ENCODE assay signal across 8 cellular contexts in genomic region chr11:126440792-126441514, GRCh38.
A peak's percentile ranks its signal among the peaks of the same experiment; 100 is the strongest.
DNase-seq lines count a peak whose midpoint lies in the region; ATAC-seq and TF ChIP-seq lines count a peak whose summit lies in the region.

No MANE protein-coding gene starts in this region.

- DNase-seq in AG09319 (ENCODE audit: extremely low read depth, low read depth) (peak; percentile 30), NCI-H774 (lab: John Stamatoyannopoulos, UW) (peak; percentile 81), lung microvascular endothelial cell (ENCODE audit: low read depth in 2 of 2) (peak; percentile 70 to 78)
- DNase-seq in activated CD4-positive, alpha-beta T cell treated with anti-CD3 and anti-CD28 coated beads, Interleukin-2, amount 50 U/mL, for 48 hours, result peak; percentile 79 to 83
- peak; percentile 65 for DNase-seq in effector CD8-positive, alpha-beta T cell (lab: John Stamatoyannopoulos, UW)
- peak; percentile 20 for DNase-seq in stimulated activated CD8-positive, alpha-beta memory T cell treated with anti-CD3 and anti-CD28 coated beads, Interleukin-12 subunit alpha, Interleukin-12 subunit beta, amount 100 ng/mL, for 24 hours (ENCODE audit: extremely low read depth)

- ATAC-seq in GM19025 (IDR thresholded peaks at IDR 0.05; ENCODE audit: low read depth, unreplicated experiment), result peak; percentile 66
- peak; percentile 71 for ATAC-seq in HG03571 (IDR thresholded peaks at IDR 0.05; ENCODE audit: unreplicated experiment)

- peak; percentile 86 for TF ChIP-seq CTCF in AG09319 (IDR thresholded peaks at IDR 0.05; ENCODE audit: low read depth, low read length)

Comparison
In these comparisons a context has a peak if more than half of its experiments do, and no peak if none do; other contexts are left out.
1. Peak in every context shown above with its lines: DNase-seq and ATAC-seq.
2. DNase-seq: peak in every context shown above with its lines; median percentile 81 in NCI-H774; 81 in activated CD4-positive, alpha-beta T cell treated with anti-CD3 and anti-CD28 coated beads, Interleukin-2, amount 50 U/mL, for 48 hours; 74 in lung microvascular endothelial cell; 65 in effector CD8-positive, alpha-beta T cell; 30 in AG09319; 20 in stimulated activated CD8-positive, alpha-beta memory T cell treated with anti-CD3 and anti-CD28 coated beads, Interleukin-12 subunit alpha, Interleukin-12 subunit beta, amount 100 ng/mL, for 24 hours.